ENCODE assay signal across 8 cellular contexts in the genomic region with DNA sequence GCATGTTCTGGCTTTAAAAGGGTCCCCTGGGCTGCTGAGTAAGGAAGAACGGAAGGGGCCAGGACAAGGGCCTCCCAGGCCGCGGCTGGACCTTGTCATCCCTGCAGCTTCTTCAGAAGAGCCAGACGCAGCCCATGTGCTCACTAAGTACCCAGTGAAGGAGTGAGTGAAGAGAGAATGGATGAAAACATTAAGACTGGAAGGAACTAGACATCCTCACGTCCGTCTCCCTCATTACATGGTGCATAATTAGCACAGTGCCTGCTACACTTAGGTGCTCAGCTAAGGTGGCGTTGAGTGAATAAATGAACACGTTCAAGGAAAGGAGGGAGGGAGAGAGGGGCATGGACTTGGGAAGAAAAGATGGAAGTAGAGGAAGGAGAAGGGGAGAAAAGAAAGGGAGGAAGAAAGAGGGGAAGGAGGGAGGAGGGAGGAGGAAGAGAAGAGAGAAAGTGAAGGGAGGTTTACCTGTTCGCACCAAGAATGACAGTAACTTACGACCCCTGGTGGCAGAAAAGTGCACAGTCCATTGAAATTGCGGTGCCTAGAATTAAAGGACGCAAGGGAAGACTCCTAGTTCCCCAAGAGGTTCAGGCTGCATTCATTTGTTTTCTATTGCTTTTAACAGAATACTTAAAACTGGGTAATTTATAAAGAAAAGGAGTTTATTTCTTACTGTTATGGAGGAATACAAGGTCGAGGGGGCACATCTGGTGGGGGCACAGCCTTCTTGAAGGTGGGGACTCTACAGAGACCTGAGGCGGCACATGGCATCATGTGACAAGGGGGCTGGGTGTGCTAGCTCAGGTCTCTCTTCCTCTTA. TPM values are rescaled to one million over a fixed set of nuclear protein-coding genes. Genes with fewer than 3 reads are reported as not detected.
DNase-seq lines count a peak whose midpoint lies in the region; ATAC-seq and TF ChIP-seq lines count a peak whose summit lies in the region.

No MANE protein-coding gene starts in this region.

- WGBS in heart left ventricle, 4 donors: 49 to 51% (median 50%) methylated on average over 14 of the region's 14 CpGs

- H3K36me3 ChIP-seq in SJCRH30 (peaks cover 13% of the 10 kb centered on the region), heart left ventricle (peaks cover 0 to 15% (median 4%) of the 10 kb centered on the region in 9 donors)

- no peaks in the 10 kb centered on the region for H3K9me3 ChIP-seq in SJCRH30 (replicated peaks)
- no peaks in the 10 kb centered on the region for H3K9me3 ChIP-seq in heart left ventricle

- intact Hi-C loops in heart left ventricle (cut with DNase I): loop anchor here (1.0 to 10.0 kb wide), 8 partner anchors 118 to 546 kb away; no protein-coding TSS in a partner anchor

- TF ChIP-seq POLR2A in heart left ventricle (IDR thresholded peaks at IDR 0.05): no peak

- H3K4me1 ChIP-seq in SJCRH30 (no peaks in the 10 kb centered on the region), heart left ventricle (peaks cover 0 to 31% (median 20%) of the 10 kb centered on the region in 12 donors)

- TF ChIP-seq CTCF in heart left ventricle (IDR thresholded peaks at IDR 0.05): peak; percentile 56 to 80 (median 77)

- DNase-seq in DMS53 (lab: John Stamatoyannopoulos, UW) (peak; percentile 85), LoVo (ENCODE audit: low spot score) (peak; percentile 61), SJCRH30 (peak; percentile 61 to 87), heart left ventricle (peak in 3 of 5 donors; percentile 24 to 40 (median 35)), retina (peak; percentile 72), HPDE6-E6E7 (ENCODE audit: extremely low spot score) (no peak)
- DNase-seq in activated naive CD4-positive, alpha-beta T cell (lab: John Stamatoyannopoulos, UW): peak; percentile 5 to 51 (median 31)

- H3K27me3 ChIP-seq in SJCRH30 (no peaks in the 10 kb centered on the region), heart left ventricle (no peaks in the 10 kb centered on the region)

- no peak overlapping the region for H3K4me3 ChIP-seq in SJCRH30
- no peak overlapping the region for H3K4me3 ChIP-seq in heart left ventricle

- no peak overlapping the region for H3K27ac ChIP-seq in SJCRH30
- H3K27ac ChIP-seq in heart left ventricle: no peak overlapping the region

- ATAC-seq in heart left ventricle (peak in 2 of 4 donors; percentile 28 to 49), GM21390 (IDR thresholded peaks at IDR 0.05; ENCODE audit: unreplicated experiment) (no peak)

RNA-seq across cellular contexts. Expression of a gene that starts 8.0 kb away (rescaled TPM):
- total RNA-seq in SJCRH30 (2014; rRNA removed; shearing (Covaris generic)): 41.5 and 45.4 TPM in 2 replicates
- 10 to 100 TPM in 1 of 9 donors, 1 to 10 TPM in 8; 5.1 to 10.8 (median 7.9) TPM for total RNA-seq in heart left ventricle
- polyA plus RNA-seq in heart left ventricle: 1 to 10 TPM; 5.0 to 9.9 TPM

RNA-seq across cellular contexts. Expression of a gene that starts 28.2 kb away (rescaled TPM):
- 4.6 and 5.1 TPM in 2 replicates for total RNA-seq in SJCRH30 (2014; rRNA removed; shearing (Covaris generic))
- 1 to 10 TPM; 2.1 to 6.3 (median 3.1) TPM for total RNA-seq in heart left ventricle
- 1 to 10 TPM; 1.4 to 2.4 TPM for polyA plus RNA-seq in heart left ventricle

RNA-seq across cellular contexts. Expression of a gene that starts 30.0 kb away (rescaled TPM):
- total RNA-seq in SJCRH30 (2014; rRNA removed; shearing (Covaris generic)): not detected in 2 replicates
- total RNA-seq in heart left ventricle: 1 to 10 TPM in 2 of 9 donors, under 1 TPM in 7; 0.13 to 2.6 (median 0.60) TPM
- under 1 TPM; 0.38 to 0.54 TPM for polyA plus RNA-seq in heart left ventricle
